In genomic region chr18:65409266-65409665, GRCh38 we compare ENCODE assay signal across 19 cellular contexts.
"Had no signal": no experiment of that assay in that cellular context is flagged by ENCODE, and none has a peak within 500 bp of the region (broad histone marks: within the 10 kb centered on the region; RNA-seq: fewer than 3 reads in every experiment).

No MANE protein-coding gene starts in this region.

- DNase-seq: activated CD4-positive, alpha-beta memory T cell treated with anti-CD3 and anti-CD28 coated beads for 36 hours; activated CD4-positive, alpha-beta T cell treated with anti-CD3 and anti-CD28 coated beads for 48 hours; activated CD8-positive, alpha-beta memory T cell treated with anti-CD3 and anti-CD28 coated beads, Interleukin-2, amount 50 U/mL, for 4 hours; activated naive CD8-positive, alpha-beta T cell treated with anti-CD3 and anti-CD28 coated beads, Interleukin-2, amount 50 U/mL, for 24 hours; activated T-cell treated with anti-CD3 and anti-CD28 coated beads, Interleukin-2, amount 50 U/mL, for 1 hour; central memory CD4-positive, alpha-beta T cell; dermis blood vessel endothelial cell; effector CD4-positive, alpha-beta T cell; esophagus squamous epithelium; left lung; lower lobe of right lung; mesenchymal stem cell; right lobe of liver; stimulated activated CD4-positive, alpha-beta T cell treated with anti-CD3 and anti-CD28 coated beads, Interleukin-4, amount 100 ng/mL, for 24 hours; trophoblast cell; uterus had no signal

- ATAC-seq: activated naive CD8-positive, alpha-beta T cell treated with anti-CD3 and anti-CD28 coated beads, Interleukin-2, amount 50 U/mL, for 24 hours; activated T-helper 17 cell treated with anti-CD3 and anti-CD28 coated beads, Interleukin-2, amount 50 U/mL, for 72 hours; left lung; lower lobe of right lung; natural killer cell treated with Interleukin-12 subunit alpha and Interleukin-12 subunit beta and Interleukin-15 and Interleukin-18, amount 100 ng/mL, for 72 hours; right lobe of liver; stimulated activated effector memory CD8-positive, alpha-beta T cell treated with anti-CD3 and anti-CD28 coated beads, Interleukin-12 subunit alpha, Interleukin-12 subunit beta, amount 100 ng/mL, for 72 hours had no signal
